9 cellular contexts compared by ENCODE assay signal in the genomic region with DNA sequence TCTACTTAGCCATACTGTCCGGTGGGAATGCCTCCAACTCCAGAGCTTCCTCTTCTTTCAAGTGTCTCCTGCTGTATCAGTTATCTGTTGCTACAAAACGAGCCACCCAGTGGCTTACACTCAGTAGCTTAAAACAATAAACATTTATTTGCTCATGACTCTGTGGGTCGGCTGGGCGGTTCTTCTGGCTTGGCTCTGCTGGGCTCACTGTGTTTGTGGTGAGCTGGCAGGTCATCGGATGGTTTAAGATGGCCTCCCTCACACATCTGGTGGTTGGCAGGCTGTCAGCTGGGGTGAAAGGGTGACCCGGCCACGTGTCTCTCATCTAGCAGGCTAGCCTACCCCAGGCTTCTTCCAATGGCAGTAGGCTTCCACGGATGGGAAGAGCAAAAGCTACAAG.
DNase-seq lines count a peak whose midpoint lies in the region; ATAC-seq and TF ChIP-seq lines count a peak whose summit lies in the region.
"Had no signal": no experiment of that assay in that cellular context is flagged by ENCODE, and none has a peak within 500 bp of the region (broad histone marks: within the 10 kb centered on the region; RNA-seq: fewer than 3 reads in every experiment).

No MANE protein-coding gene starts in this region.

- peak; percentile 38 to 71 (median 59) for DNase-seq in right cardiac atrium
- no peak for DNase-seq in cardiac septum (ENCODE audit: low spot score)
- peak; percentile 96 for DNase-seq in astrocyte of the spinal cord (ENCODE audit: low read depth, low spot score)
- peak; percentile 27 for DNase-seq in medulla oblongata (ENCODE audit: extremely low spot score)
- DNase-seq in effector CD4-positive, alpha-beta T cell = no peak
- no peak for DNase-seq in COLO668 (lab: John Stamatoyannopoulos, UW; ENCODE audit: unreplicated experiment)
- no peak for DNase-seq in stimulated activated naive CD8-positive, alpha-beta T cell treated with anti-CD3 and anti-CD28 coated beads, Interleukin-15, amount 100 ng/mL, for 72 hours
- DNase-seq: DND-41 had no signal

- H3K27ac ChIP-seq in right cardiac atrium (ENCODE audit: low read length) = no peak overlapping the region

- H3K4me1 ChIP-seq in right cardiac atrium (ENCODE audit: control insufficient read depth, insufficient read depth, low read length) = peaks cover 3% of the 10 kb centered on the region

- in situ Hi-C loops in astrocyte of the spinal cord (cut with HindIII; ENCODE audit: low sequenced_read_pairs) = no loop called here

- H3K27ac Mint-ChIP-seq in stimulated activated naive CD8-positive, alpha-beta T cell treated with anti-CD3 and anti-CD28 coated beads, Interleukin-15, amount 100 ng/mL, for 72 hours = peak overlapping the region in 1 of 2 donors; percentile 47

- H3K27me3 ChIP-seq in right cardiac atrium (ENCODE audit: control insufficient read depth, insufficient read depth) = no peaks in the 10 kb centered on the region

- no peak for TF ChIP-seq CTCF in astrocyte of the spinal cord (IDR thresholded peaks at IDR 0.05; ENCODE audit: low read depth, low read length)

- 43% methylated on average over 8 of the region's 8 CpGs for WGBS in right cardiac atrium

- H3K9me3 ChIP-seq in right cardiac atrium (ENCODE audit: control insufficient read depth, low read length) = no peaks in the 10 kb centered on the region

- H3K4me1 Mint-ChIP-seq in stimulated activated naive CD8-positive, alpha-beta T cell treated with anti-CD3 and anti-CD28 coated beads, Interleukin-15, amount 100 ng/mL, for 72 hours = no peaks in the 10 kb centered on the region

- H3K4me3 ChIP-seq in right cardiac atrium (ENCODE audit: low read length) (no peak overlapping the region), astrocyte of the spinal cord (ENCODE audit: low read depth, low read length) (no peak overlapping the region)

- intact Hi-C loops in right cardiac atrium (cut with DNase I) (loop anchor here (2.0 to 10.0 kb wide), 6 partner anchors 92 to 342 kb away; a partner anchor contains a TSS), cardiac septum (cut with DNase I) (loop anchor here (2.0 to 5.0 kb wide), 2 partner anchors 280 to 344 kb away; a partner anchor contains a TSS)

- no peaks in the 10 kb centered on the region for H3K9me3 Mint-ChIP-seq in stimulated activated naive CD8-positive, alpha-beta T cell treated with anti-CD3 and anti-CD28 coated beads, Interleukin-15, amount 100 ng/mL, for 72 hours

- H3K27me3 Mint-ChIP-seq in stimulated activated naive CD8-positive, alpha-beta T cell treated with anti-CD3 and anti-CD28 coated beads, Interleukin-15, amount 100 ng/mL, for 72 hours = peaks cover 29% of the 10 kb centered on the region

- no peak overlapping the region for H3K4me3 Mint-ChIP-seq in stimulated activated naive CD8-positive, alpha-beta T cell treated with anti-CD3 and anti-CD28 coated beads, Interleukin-15, amount 100 ng/mL, for 72 hours

- no peak for ATAC-seq in right cardiac atrium
- ATAC-seq in stimulated activated naive CD8-positive, alpha-beta T cell treated with anti-CD3 and anti-CD28 coated beads, Interleukin-15, amount 100 ng/mL, for 72 hours = no peak
- ATAC-seq in HG03378 (IDR thresholded peaks at IDR 0.05; ENCODE audit: unreplicated experiment) = no peak

Comparison
In these comparisons a context has a peak if more than half of its experiments do, and no peak if none do; other contexts are left out.
1. DNase-seq: peak in right cardiac atrium (3 of 3), astrocyte of the spinal cord (single experiment) and medulla oblongata (single experiment); none in cardiac septum (single experiment), effector CD4-positive, alpha-beta T cell (single experiment), COLO668 (single experiment) and stimulated activated naive CD8-positive, alpha-beta T cell treated with anti-CD3 and anti-CD28 coated beads, Interleukin-15, amount 100 ng/mL, for 72 hours (0 of 2).